ENCODE assay signal across 23 cellular contexts in genomic region chr19:12935071-12935470, GRCh38. TPM values are rescaled to one million over a fixed set of nuclear protein-coding genes. Genes with fewer than 3 reads are reported as not detected.
"Had no signal": no experiment of that assay in that cellular context is flagged by ENCODE, and none has a peak within 500 bp of the region (broad histone marks: within the 10 kb centered on the region; RNA-seq: fewer than 3 reads in every experiment).

No MANE protein-coding gene starts in this region.

- H3K27ac ChIP-seq: body of pancreas, esophagus squamous epithelium, heart right ventricle, neutrophil, pancreas, right lobe of liver, suprapubic skin, VCaP had no signal

- DNase-seq: activated CD4-positive, alpha-beta T cell treated with anti-CD3 and anti-CD28 coated beads, Interleukin-2, amount 50 U/mL, for 4 hours; activated CD4-positive, CD25-positive, alpha-beta regulatory T cell treated with anti-CD3 and anti-CD28 coated beads, Interleukin-2, amount 50 U/mL, for 72 hours; activated naive CD8-positive, alpha-beta T cell treated with anti-CD3 and anti-CD28 coated beads, Interleukin-2, amount 10 ng/mL, durations not matched to agents 7 days and 5 days; activated T-cell treated with anti-CD3 and anti-CD28 coated beads for 4 hours; body of pancreas; effector memory CD8-positive, alpha-beta T cell; esophagus squamous epithelium; heart right ventricle; kidney glomerular epithelial cell; left ventricle myocardium superior; naive B cell; pancreas; right lobe of liver; small intestine; stimulated activated CD4-positive, alpha-beta T cell treated with anti-CD3 and anti-CD28 coated beads, Interleukin-15, amount 100 ng/mL, for 24 hours; stimulated activated CD4-positive, alpha-beta T cell treated with anti-CD3 and anti-CD28 coated beads, Interleukin-2, amount 100 ng/mL, for 48 hours; stimulated activated naive CD8-positive, alpha-beta T cell treated with anti-CD3 and anti-CD28 coated beads, Interleukin-15, amount 100 ng/mL, for 72 hours; T-helper 2 cell had no signal

- H3K27ac Mint-ChIP-seq: activated naive CD8-positive, alpha-beta T cell treated with anti-CD3 and anti-CD28 coated beads, Interleukin-2, amount 10 ng/mL, durations not matched to agents 7 days and 5 days; effector memory CD8-positive, alpha-beta T cell; naive B cell; type B pancreatic cell had no signal

- H3K9me3 ChIP-seq: body of pancreas, esophagus squamous epithelium, heart right ventricle, neutrophil, pancreas, right lobe of liver, suprapubic skin had no signal

- FAIRE-seq: pancreas, small intestine had no signal

- H3K4me3 Mint-ChIP-seq: effector memory CD8-positive, alpha-beta T cell; stimulated activated naive CD8-positive, alpha-beta T cell treated with anti-CD3 and anti-CD28 coated beads, Interleukin-15, amount 100 ng/mL, for 72 hours had no signal

- ATAC-seq: body of pancreas; effector memory CD8-positive, alpha-beta T cell; heart right ventricle; left ventricle myocardium superior; pancreas; right lobe of liver; stimulated activated naive CD8-positive, alpha-beta T cell treated with anti-CD3 and anti-CD28 coated beads, Interleukin-15, amount 100 ng/mL, for 72 hours had no signal

- H3K4me3 ChIP-seq: body of pancreas, esophagus squamous epithelium, pancreas, right lobe of liver, suprapubic skin had no signal

- H3K27me3 ChIP-seq: body of pancreas, esophagus squamous epithelium, heart right ventricle, neutrophil, pancreas, right lobe of liver, suprapubic skin had no signal

- H3K27me3 Mint-ChIP-seq: activated naive CD8-positive, alpha-beta T cell treated with anti-CD3 and anti-CD28 coated beads, Interleukin-2, amount 10 ng/mL, durations not matched to agents 7 days and 5 days; effector memory CD8-positive, alpha-beta T cell; naive B cell; stimulated activated naive CD8-positive, alpha-beta T cell treated with anti-CD3 and anti-CD28 coated beads, Interleukin-15, amount 100 ng/mL, for 72 hours had no signal

- H3K9me3 Mint-ChIP-seq: activated naive CD8-positive, alpha-beta T cell treated with anti-CD3 and anti-CD28 coated beads, Interleukin-2, amount 10 ng/mL, durations not matched to agents 7 days and 5 days; effector memory CD8-positive, alpha-beta T cell; naive B cell; stimulated activated naive CD8-positive, alpha-beta T cell treated with anti-CD3 and anti-CD28 coated beads, Interleukin-15, amount 100 ng/mL, for 72 hours; type B pancreatic cell had no signal

RNA-seq across cellular contexts. Expression of gene SYCE2, which starts 16.0 kb away (rescaled TPM):
- total RNA-seq: body of pancreas, cardiac septum, left ventricle myocardium superior, pancreas had no signal
